In the genomic region with DNA sequence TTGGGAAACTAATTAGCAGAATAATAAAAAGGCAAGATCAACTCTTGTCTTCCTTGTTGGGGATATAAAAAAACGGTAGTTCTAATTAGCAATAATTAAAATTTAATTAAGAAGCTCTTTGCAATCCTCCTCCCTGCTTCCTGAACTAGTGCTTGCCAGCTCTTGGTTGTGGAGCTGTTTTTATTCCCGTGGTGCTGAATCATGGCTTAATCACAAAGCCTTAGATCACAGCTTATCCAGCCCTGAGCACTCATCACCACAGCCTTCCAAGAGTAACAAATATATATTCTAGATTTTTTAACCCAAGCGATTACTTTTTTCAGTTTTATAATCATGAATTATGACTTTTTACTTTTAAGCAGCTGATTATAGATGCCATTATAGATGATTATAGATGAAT, we compare ENCODE assay signal across 12 cellular contexts.
A peak's percentile ranks its signal among the peaks of the same experiment; 100 is the strongest.
DNase-seq lines count a peak whose midpoint lies in the region; ATAC-seq and TF ChIP-seq lines count a peak whose summit lies in the region.
"Had no signal": no experiment of that assay in that cellular context is flagged by ENCODE, and none has a peak within 500 bp of the region (broad histone marks: within the 10 kb centered on the region; RNA-seq: fewer than 3 reads in every experiment).

No MANE protein-coding gene starts in this region.

- no peak for TF ChIP-seq CTCF in IMR-90 (conservative IDR thresholded peaks at IDR 0.05; ENCODE audit: low read depth, low read length)
- no peak for TF ChIP-seq CTCF in astrocyte of the cerebellum (IDR thresholded peaks at IDR 0.05; ENCODE audit: low read depth, low read length, missing control alignments)

- no peaks in the 10 kb centered on the region for H3K4me1 ChIP-seq in IMR-90 (ENCODE audit: control insufficient read depth, insufficient read depth, low read length)
- 0 out of 2 replicates have a peak, but pooled peaks cover 3% of the 10 kb centered on the region for H3K4me1 ChIP-seq in Karpas-422 (ENCODE audit: low read length)
- H3K4me1 ChIP-seq: upper lobe of left lung had no signal

- no peak overlapping the region for H2BK20ac ChIP-seq in IMR-90 (ENCODE audit: low read depth, low read length)

- H2AFZ ChIP-seq in IMR-90 (replicated peaks; ENCODE audit: low read length, poor library complexity) (no peak overlapping the region), Karpas-422 (ENCODE audit: low read length) (no peak overlapping the region)

- H3K27me3 ChIP-seq in IMR-90 (ENCODE audit: control insufficient read depth, insufficient read depth, low read length) (peaks cover 1% of the 10 kb centered on the region; the same call in 1 of the 2 replicates), Karpas-422 (ENCODE audit: low read length) (no peaks in the 10 kb centered on the region)
- H3K27me3 ChIP-seq: upper lobe of left lung had no signal

- DNase-seq in COR-L47 (lab: John Stamatoyannopoulos, UW): peak; percentile 26
- peak; percentile 31 for DNase-seq in IMR-90
- peak; percentile 4 for DNase-seq in astrocyte of the cerebellum (ENCODE audit: low read depth)
- peak; percentile 51 for DNase-seq in iPS-NIHi7 (ENCODE audit: extremely low spot score)
- DNase-seq in activated effector memory CD4-positive, alpha-beta T cell treated with anti-CD3 and anti-CD28 coated beads, Interleukin-2, amount 50 U/mL, for 16 hours: no peak
- DNase-seq in Karpas-422: no peak
- DNase-seq in HuH-7.5 (ENCODE audit: low spot score): no peak
- DNase-seq: activated CD4-positive, alpha-beta T cell treated with anti-CD3 and anti-CD28 coated beads, Interleukin-2, amount 10 ng/mL, durations not matched to agents 7 days and 5 days; upper lobe of left lung had no signal

- no peak overlapping the region for H4K91ac ChIP-seq in IMR-90 (ENCODE audit: insufficient read depth, low read depth, low read length)

- H3K23ac ChIP-seq in IMR-90 (ENCODE audit: low read depth, low read length): no peak overlapping the region

- TF ChIP-seq POLR2A in IMR-90 (IDR thresholded peaks at IDR 0.05; ENCODE audit: low read depth, low read length): no peak

- H3K4me3 ChIP-seq in IMR-90 (ENCODE audit: insufficient read depth, low read depth, low read length) (no peak overlapping the region), astrocyte of the cerebellum (ENCODE audit: low read depth, low read length) (no peak overlapping the region), Karpas-422 (ENCODE audit: low read length) (no peak overlapping the region)
- H3K4me3 ChIP-seq: upper lobe of left lung had no signal

- no peak overlapping the region for H2BK15ac ChIP-seq in IMR-90 (ENCODE audit: low read depth, low read length)

- no peak overlapping the region for H4K8ac ChIP-seq in IMR-90 (ENCODE audit: low read depth in 2 of 2, low read length in 2 of 2)

- POLR2A ChIA-PET in IMR-90 (lab: Charles Lee; ENCODE audit: unreplicated experiment): no interaction called here

- no peak overlapping the region for H2AK9ac ChIP-seq in IMR-90 (replicated peaks; ENCODE audit: low read depth, low read length, poor library complexity)

- no peak overlapping the region for H3K56ac ChIP-seq in IMR-90 (ENCODE audit: extremely low read depth, insufficient read depth, low read length)

- intact Hi-C loops in IMR-90 (cut with micrococcal nuclease): no loop called here

- no peaks in the 10 kb centered on the region for H3K9me1 ChIP-seq in IMR-90 (ENCODE audit: insufficient read depth, low read length)

- H3K27ac ChIP-seq in IMR-90 (ENCODE audit: insufficient read depth, low read length): no peak overlapping the region
- no peak overlapping the region for H3K27ac ChIP-seq in Karpas-422 (ENCODE audit: low read length)
- H3K27ac ChIP-seq: upper lobe of left lung had no signal

- H3K36me3 ChIP-seq in IMR-90 (ENCODE audit: control insufficient read depth, insufficient read depth, low read length): no peaks in the 10 kb centered on the region
- no peaks in the 10 kb centered on the region for H3K36me3 ChIP-seq in Karpas-422 (ENCODE audit: insufficient read depth, low read length)
- H3K36me3 ChIP-seq: upper lobe of left lung had no signal

- in situ Hi-C loops in IMR-90 (cut with MboI; ENCODE audit: low sequenced_read_pairs) (no loop called here), astrocyte of the cerebellum (cut with HindIII; ENCODE audit: low sequenced_read_pairs) (no loop called here)

- CTCF ChIA-PET in IMR-90 (lab: Yijun Ruan, JAX): interaction anchor here (1.0 kb wide), 1 partner anchor 11 kb away, joined by 3 read pairs; no protein-coding TSS in a partner anchor

- H3K9me3 ChIP-seq in IMR-90 (ENCODE audit: control insufficient read depth, insufficient read depth, low read length) (0 out of 2 replicates have a peak, but pooled peaks cover 2% of the 10 kb centered on the region), Karpas-422 (ENCODE audit: low read length) (0 out of 2 replicates have a peak, but pooled peaks cover 2% of the 10 kb centered on the region)
- H3K9me3 ChIP-seq: upper lobe of left lung had no signal

- H4K20me1 ChIP-seq in IMR-90 (ENCODE audit: insufficient read depth, low read length) (no peaks in the 10 kb centered on the region), Karpas-422 (ENCODE audit: insufficient read depth, low read depth, low read length) (no peaks in the 10 kb centered on the region)

- no peak overlapping the region for H2BK120ac ChIP-seq in IMR-90 (ENCODE audit: low read depth, low read length)

- H2BK5ac ChIP-seq in IMR-90 (ENCODE audit: low read depth, low read length, poor library complexity, severe bottlenecking): no peak overlapping the region

- no peaks in the 10 kb centered on the region for H3K79me1 ChIP-seq in IMR-90 (ENCODE audit: low read depth in 1 of 2, low read length in 2 of 2)

- H3K4me2 ChIP-seq in IMR-90 (ENCODE audit: low read depth, low read length) (no peak overlapping the region), Karpas-422 (ENCODE audit: low read depth, low read length, poor library complexity, severe bottlenecking) (no peak overlapping the region)

- WGBS in IMR-90 (ENCODE audit: extremely low coverage in 2 of 2, insufficient read length in 1 of 2), 2 experiments: no CpG with 5 or more reads among the region's 3 CpGs

- no peak overlapping the region for H3K9ac ChIP-seq in IMR-90 (ENCODE audit: low read depth, low read length)
- no peak overlapping the region for H3K9ac ChIP-seq in Karpas-422 (ENCODE audit: low read length)

- H3K9me2 ChIP-seq in Karpas-422 (replicated peaks; ENCODE audit: insufficient read depth, low read length): no peaks in the 10 kb centered on the region

- no peak overlapping the region for H4K5ac ChIP-seq in IMR-90 (ENCODE audit: low read depth, low read length)

- no peak for TF ChIP-seq RAD21 in IMR-90 (IDR thresholded peaks at IDR 0.05; ENCODE audit: low read length)

- no peaks in the 10 kb centered on the region for H3K79me2 ChIP-seq in Karpas-422 (ENCODE audit: low read length)

- no peak overlapping the region for H3K4ac ChIP-seq in IMR-90 (ENCODE audit: low read depth, low read length)

- H3K14ac ChIP-seq in IMR-90 (replicated peaks; ENCODE audit: low read depth, low read length): no peak overlapping the region

- dilution Hi-C loops in IMR-90 (cut with HindIII; ENCODE audit: low sequenced_read_pairs, unreplicated experiment): no loop called here

- no peak overlapping the region for H3K18ac ChIP-seq in IMR-90 (ENCODE audit: low read depth, low read length)

- peak; percentile 54; the same call in 1 of the 2 replicates for ATAC-seq in IMR-90 (ENCODE audit: low read depth)
- ATAC-seq in GM19351 (IDR thresholded peaks at IDR 0.05; ENCODE audit: unreplicated experiment): no peak
- ATAC-seq: left lobe of liver, Panc1 had no signal

- no TSS peak for BruUV-seq in IMR-90 (replicated peaks; lab: Mats Ljungman, UMichigan)

- H2AK5ac ChIP-seq in IMR-90 (ENCODE audit: low read depth, low read length): no peak overlapping the region

TF ChIP-seq in IMR-90, 13 proteins besides CTCF, POLR2A, EP300 and RAD21:
- TF ChIP-seq MAZ (IDR thresholded peaks at IDR 0.05; ENCODE audit: borderline replicate concordance, low read depth, low read length) (no peak), MAFK (IDR thresholded peaks at IDR 0.05; ENCODE audit: low read depth, low read length) (no peak), CHD1 (IDR thresholded peaks at IDR 0.05; ENCODE audit: low read depth, low read length) (no peak), BHLHE40 (IDR thresholded peaks at IDR 0.05; ENCODE audit: low read depth, low read length) (no peak), NFE2L2 (IDR thresholded peaks at IDR 0.05; ENCODE audit: low read depth, low read length) (no peak), CEBPB (IDR thresholded peaks at IDR 0.05; ENCODE audit: low read depth, low read length) (no peak), RFX5 (IDR thresholded peaks at IDR 0.05; ENCODE audit: low read depth, low read length) (no peak), RCOR1 (IDR thresholded peaks at IDR 0.05; ENCODE audit: insufficient replicate concordance, low read length) (no peak), SMC3 (IDR thresholded peaks at IDR 0.05; ENCODE audit: low read depth, low read length) (no peak), MXI1 (IDR thresholded peaks at IDR 0.05; ENCODE audit: borderline replicate concordance, low read depth, low read length) (no peak), FOS (IDR thresholded peaks at IDR 0.05; ENCODE audit: low read depth, low read length) (no peak)
- TF ChIP-seq, protein P1, sequence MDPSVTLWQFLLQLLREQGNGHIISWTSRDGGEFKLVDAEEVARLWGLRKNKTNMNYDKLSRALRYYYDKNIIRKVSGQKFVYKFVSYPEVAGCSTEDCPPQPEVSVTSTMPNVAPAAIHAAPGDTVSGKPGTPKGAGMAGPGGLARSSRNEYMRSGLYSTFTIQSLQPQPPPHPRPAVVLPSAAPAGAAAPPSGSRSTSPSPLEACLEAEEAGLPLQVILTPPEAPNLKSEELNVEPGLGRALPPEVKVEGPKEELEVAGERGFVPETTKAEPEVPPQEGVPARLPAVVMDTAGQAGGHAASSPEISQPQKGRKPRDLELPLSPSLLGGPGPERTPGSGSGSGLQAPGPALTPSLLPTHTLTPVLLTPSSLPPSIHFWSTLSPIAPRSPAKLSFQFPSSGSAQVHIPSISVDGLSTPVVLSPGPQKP (IDR thresholded peaks at IDR 0.05; ENCODE audit: borderline replicate concordance, low read depth, low read length): no peak
- TF ChIP-seq, protein P2, sequence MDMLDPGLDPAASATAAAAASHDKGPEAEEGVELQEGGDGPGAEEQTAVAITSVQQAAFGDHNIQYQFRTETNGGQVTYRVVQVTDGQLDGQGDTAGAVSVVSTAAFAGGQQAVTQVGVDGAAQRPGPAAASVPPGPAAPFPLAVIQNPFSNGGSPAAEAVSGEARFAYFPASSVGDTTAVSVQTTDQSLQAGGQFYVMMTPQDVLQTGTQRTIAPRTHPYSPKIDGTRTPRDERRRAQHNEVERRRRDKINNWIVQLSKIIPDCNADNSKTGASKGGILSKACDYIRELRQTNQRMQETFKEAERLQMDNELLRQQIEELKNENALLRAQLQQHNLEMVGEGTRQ (IDR thresholded peaks at IDR 0.05; ENCODE audit: low read depth, low read length): no peak

Comparison
In these comparisons a context has a peak if more than half of its experiments do, and no peak if none do; other contexts are left out.
1. DNase-seq: peak in COR-L47 (single experiment), IMR-90 (single experiment), astrocyte of the cerebellum (single experiment) and iPS-NIHi7 (single experiment); none in activated effector memory CD4-positive, alpha-beta T cell treated with anti-CD3 and anti-CD28 coated beads, Interleukin-2, amount 50 U/mL, for 16 hours (single experiment), Karpas-422 (single experiment) and HuH-7.5 (single experiment).